In the genomic region with DNA sequence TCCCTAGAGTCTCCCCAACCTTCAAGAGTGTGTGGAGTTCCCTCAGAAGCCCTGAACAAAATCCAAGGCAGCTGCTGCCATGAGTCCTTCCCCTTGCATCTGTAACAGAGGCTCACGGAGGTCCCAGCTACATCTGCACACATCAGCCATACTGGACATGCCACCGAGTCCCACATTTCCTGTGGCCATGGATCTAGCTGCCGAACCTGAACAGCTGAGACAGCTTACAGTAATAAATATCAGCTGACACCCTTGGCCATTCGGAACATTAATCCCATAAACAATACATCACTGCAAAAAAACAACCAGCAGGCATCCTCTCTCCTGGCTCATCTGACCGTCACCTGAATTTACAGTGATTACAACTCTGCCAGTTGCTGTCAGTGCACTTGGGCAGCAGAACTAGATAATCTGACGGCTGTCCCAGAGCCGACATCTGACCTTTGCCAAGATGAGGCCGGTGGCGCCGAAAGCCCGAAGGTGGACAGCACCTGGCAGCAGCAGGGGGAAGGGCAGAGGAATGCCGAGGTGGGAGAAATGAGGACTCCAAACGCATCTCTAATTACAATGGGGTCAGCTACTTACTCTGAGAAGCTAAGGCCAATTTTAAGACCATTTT, we compare ENCODE assay signal across 1 cellular context.
TF ChIP-seq lines count a peak whose summit lies in the region.

No MANE protein-coding gene starts in this region.

TF ChIP-seq in GM23338, 12 proteins besides CTCF, POLR2A, EP300 and RAD21 (continued from another document):
- TF ChIP-seq, protein P1, sequence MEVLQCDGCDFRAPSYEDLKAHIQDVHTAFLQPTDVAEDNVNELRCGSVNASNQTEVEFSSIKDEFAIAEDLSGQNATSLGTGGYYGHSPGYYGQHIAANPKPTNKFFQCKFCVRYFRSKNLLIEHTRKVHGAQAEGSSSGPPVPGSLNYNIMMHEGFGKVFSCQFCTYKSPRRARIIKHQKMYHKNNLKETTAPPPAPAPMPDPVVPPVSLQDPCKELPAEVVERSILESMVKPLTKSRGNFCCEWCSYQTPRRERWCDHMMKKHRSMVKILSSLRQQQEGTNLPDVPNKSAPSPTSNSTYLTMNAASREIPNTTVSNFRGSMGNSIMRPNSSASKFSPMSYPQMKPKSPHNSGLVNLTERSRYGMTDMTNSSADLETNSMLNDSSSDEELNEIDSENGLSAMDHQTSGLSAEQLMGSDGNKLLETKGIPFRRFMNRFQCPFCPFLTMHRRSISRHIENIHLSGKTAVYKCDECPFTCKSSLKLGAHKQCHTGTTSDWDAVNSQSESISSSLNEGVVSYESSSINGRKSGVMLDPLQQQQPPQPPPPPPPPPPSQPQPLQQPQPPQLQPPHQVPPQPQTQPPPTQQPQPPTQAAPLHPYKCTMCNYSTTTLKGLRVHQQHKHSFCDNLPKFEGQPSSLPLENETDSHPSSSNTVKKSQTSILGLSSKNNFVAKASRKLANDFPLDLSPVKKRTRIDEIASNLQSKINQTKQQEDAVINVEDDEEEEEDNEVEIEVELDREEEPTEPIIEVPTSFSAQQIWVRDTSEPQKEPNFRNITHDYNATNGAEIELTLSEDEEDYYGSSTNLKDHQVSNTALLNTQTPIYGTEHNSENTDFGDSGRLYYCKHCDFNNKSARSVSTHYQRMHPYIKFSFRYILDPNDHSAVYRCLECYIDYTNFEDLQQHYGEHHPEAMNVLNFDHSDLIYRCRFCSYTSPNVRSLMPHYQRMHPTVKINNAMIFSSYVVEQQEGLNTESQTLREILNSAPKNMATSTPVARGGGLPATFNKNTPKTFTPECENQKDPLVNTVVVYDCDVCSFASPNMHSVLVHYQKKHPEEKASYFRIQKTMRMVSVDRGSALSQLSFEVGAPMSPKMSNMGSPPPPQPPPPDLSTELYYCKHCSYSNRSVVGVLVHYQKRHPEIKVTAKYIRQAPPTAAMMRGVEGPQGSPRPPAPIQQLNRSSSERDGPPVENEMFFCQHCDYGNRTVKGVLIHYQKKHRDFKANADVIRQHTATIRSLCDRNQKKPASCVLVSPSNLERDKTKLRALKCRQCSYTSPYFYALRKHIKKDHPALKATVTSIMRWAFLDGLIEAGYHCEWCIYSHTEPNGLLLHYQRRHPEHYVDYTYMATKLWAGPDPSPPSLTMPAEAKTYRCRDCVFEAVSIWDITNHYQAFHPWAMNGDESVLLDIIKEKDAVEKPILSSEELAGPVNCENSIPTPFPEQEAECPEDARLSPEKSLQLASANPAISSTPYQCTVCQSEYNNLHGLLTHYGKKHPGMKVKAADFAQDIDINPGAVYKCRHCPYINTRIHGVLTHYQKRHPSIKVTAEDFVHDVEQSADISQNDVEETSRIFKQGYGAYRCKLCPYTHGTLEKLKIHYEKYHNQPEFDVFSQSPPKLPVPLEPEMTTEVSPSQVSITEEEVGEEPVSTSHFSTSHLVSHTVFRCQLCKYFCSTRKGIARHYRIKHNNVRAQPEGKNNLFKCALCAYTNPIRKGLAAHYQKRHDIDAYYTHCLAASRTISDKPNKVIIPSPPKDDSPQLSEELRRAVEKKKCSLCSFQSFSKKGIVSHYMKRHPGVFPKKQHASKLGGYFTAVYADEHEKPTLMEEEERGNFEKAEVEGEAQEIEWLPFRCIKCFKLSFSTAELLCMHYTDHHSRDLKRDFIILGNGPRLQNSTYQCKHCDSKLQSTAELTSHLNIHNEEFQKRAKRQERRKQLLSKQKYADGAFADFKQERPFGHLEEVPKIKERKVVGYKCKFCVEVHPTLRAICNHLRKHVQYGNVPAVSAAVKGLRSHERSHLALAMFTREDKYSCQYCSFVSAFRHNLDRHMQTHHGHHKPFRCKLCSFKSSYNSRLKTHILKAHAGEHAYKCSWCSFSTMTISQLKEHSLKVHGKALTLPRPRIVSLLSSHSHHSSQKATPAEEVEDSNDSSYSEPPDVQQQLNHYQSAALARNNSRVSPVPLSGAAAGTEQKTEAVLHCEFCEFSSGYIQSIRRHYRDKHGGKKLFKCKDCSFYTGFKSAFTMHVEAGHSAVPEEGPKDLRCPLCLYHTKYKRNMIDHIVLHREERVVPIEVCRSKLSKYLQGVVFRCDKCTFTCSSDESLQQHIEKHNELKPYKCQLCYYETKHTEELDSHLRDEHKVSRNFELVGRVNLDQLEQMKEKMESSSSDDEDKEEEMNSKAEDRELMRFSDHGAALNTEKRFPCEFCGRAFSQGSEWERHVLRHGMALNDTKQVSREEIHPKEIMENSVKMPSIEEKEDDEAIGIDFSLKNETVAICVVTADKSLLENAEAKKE (CRISPR knock-in tag; IDR thresholded peaks at IDR 0.05) = no peak
